23 cellular contexts compared by ENCODE assay signal in genomic region chr10:99583702-99584101, GRCh38. TPM values are rescaled to one million over a fixed set of nuclear protein-coding genes. Genes with fewer than 3 reads are reported as not detected.
"Had no signal": no experiment of that assay in that cellular context is flagged by ENCODE, and none has a peak within 500 bp of the region (broad histone marks: within the 10 kb centered on the region; RNA-seq: fewer than 3 reads in every experiment).

No MANE protein-coding gene starts in this region.

- H3K36me3 Mint-ChIP-seq: IgD-negative memory B cell had no signal

- ATAC-seq: K562 had no signal

- H3K4me3 ChIP-seq: K562, SJSA1, SK-N-MC had no signal

- H3K9me3 Mint-ChIP-seq: IgD-negative memory B cell had no signal

- DNase-seq: Kasumi-1, MM.1S, NCI-H1092 treated with DMSO at 0.1 percent for 48 hours, NCI-H1436, NCI-H187, NCI-H2029, NCI-H2081 treated with DMSO at 0.1 percent for 48 hours, NCI-H2171, NCI-H226, NCI-H446, NCI-H510A, NCI-H524 treated with DMSO at 0.1 percent for 48 hours, NCI-H69, NCI-H774, Right ventricle myocardium superior, RPMI8226, SIG-M5 had no signal

- H3K4me1 ChIP-seq: SJSA1 had no signal

- H3K27ac Mint-ChIP-seq: IgD-negative memory B cell had no signal

- H3K27ac ChIP-seq: HL-60, KMS-11, SJSA1, SK-N-MC had no signal

- H3K36me3 ChIP-seq: SJSA1 had no signal

- H3K4me1 Mint-ChIP-seq: IgD-negative memory B cell had no signal

- H3K4me2 ChIP-seq: KMS-11 had no signal

- H3K9ac ChIP-seq: KMS-11 had no signal

- H3K9me3 ChIP-seq: SJSA1 had no signal

- H3K4me3 Mint-ChIP-seq: IgD-negative memory B cell had no signal

RNA-seq across cellular contexts. Expression of gene NKX2-3, which starts 51.0 kb away (rescaled TPM):
- total RNA-seq: K562, Right ventricle myocardium superior, SJSA1 had no signal
- polyA plus RNA-seq: IgD-negative memory B cell, K562 had no signal
